8 cellular contexts compared by ENCODE assay signal in the genomic region with DNA sequence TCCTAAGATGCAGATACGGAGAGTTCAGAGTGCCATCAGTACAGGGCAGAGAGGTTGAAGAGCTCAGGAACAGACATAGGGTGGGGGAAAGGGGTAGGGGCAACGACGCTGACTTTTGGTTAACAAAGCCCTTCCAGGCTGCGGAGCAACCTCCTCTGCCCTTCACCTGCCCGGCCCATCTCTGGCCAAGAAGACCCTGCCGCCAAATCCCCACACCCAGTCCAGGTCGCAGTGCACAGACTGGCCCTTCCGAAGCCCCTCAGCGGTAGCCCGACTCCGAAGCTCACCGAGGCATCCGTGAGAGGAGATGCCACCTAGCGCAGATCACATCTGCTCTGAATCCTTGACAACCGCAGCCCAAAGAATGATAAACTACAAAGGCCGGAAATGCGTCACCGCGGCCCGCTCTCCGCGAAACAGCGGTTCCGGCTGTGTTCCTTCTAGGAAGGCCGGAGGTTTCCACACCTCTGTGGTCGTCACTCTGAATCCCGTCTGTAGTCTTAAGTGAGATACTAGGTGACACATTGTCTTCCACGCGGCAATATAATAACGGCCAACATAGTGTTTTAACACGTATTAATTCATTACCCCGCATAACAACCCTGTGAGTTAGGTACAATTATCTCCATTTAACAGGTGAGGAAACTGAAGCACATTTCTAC. TPM values are rescaled to one million over a fixed set of nuclear protein-coding genes. Genes with fewer than 3 reads are reported as not detected.
A peak's percentile ranks its signal among the peaks of the same experiment; 100 is the strongest.
DNase-seq lines count a peak whose midpoint lies in the region; ATAC-seq and TF ChIP-seq lines count a peak whose summit lies in the region.

A gene (minus strand): TSS at position 380 of the 662 bp plus-strand sequence. CDS start 7,225 bp downstream, outside the sequence.

- peak within 1 kb of the TSS; percentile 86 for H3K4me2 ChIP-seq in osteoblast (ENCODE audit: insufficient read depth, low read length)

- no peak for TF ChIP-seq EP300 in suprapubic skin (IDR thresholded peaks at IDR 0.05)

- no peak for TF ChIP-seq POLR2A in suprapubic skin (IDR thresholded peaks at IDR 0.05)

- no peaks in the 10 kb centered on the region for H3K9me3 ChIP-seq in SK-N-MC (ENCODE audit: low read depth, low read length)
- H3K9me3 ChIP-seq in osteoblast (ENCODE audit: low read depth, low read length), result no peaks in the 10 kb centered on the region
- H3K9me3 ChIP-seq in suprapubic skin, result no peaks in the 10 kb centered on the region

- H3K9me3 Mint-ChIP-seq in activated naive CD4-positive, alpha-beta T cell treated with anti-CD3 and anti-CD28 coated beads, Interleukin-2, amount 50 U/mL, for 72 hours, result peaks cover 0 to 3% of the 10 kb centered on the region in 2 donors

- no peaks in the 10 kb centered on the region for H3K36me3 ChIP-seq in SK-N-MC (ENCODE audit: insufficient read depth, low read length)
- no peaks in the 10 kb centered on the region for H3K36me3 ChIP-seq in osteoblast (ENCODE audit: insufficient read depth, low read length)
- no peaks in the 10 kb centered on the region for H3K36me3 ChIP-seq in suprapubic skin

- H3K27me3 ChIP-seq in osteoblast (ENCODE audit: insufficient read depth, low read length) (no peaks in the 10 kb centered on the region), suprapubic skin (peaks cover 35% of the 10 kb centered on the region)

- 3% methylated on average over 22 of the region's 32 CpGs for WGBS in suprapubic skin

- H3K9ac ChIP-seq in SK-N-MC (ENCODE audit: insufficient read length), result peak within 1 kb of the TSS; percentile 89

- H3K27ac Mint-ChIP-seq in activated naive CD4-positive, alpha-beta T cell treated with anti-CD3 and anti-CD28 coated beads, Interleukin-2, amount 50 U/mL, for 72 hours, result peak within 1 kb of the TSS; percentile 86 to 95

- peaks cover 6 to 27% of the 10 kb centered on the region in 2 donors for H3K36me3 Mint-ChIP-seq in activated naive CD4-positive, alpha-beta T cell treated with anti-CD3 and anti-CD28 coated beads, Interleukin-2, amount 50 U/mL, for 72 hours

- no peak for TF ChIP-seq CTCF in osteoblast (IDR thresholded peaks at IDR 0.05; ENCODE audit: extremely low read depth, low read depth, low read length)
- TF ChIP-seq CTCF in suprapubic skin (IDR thresholded peaks at IDR 0.05), result no peak

- ATAC-seq in GM21619 (IDR thresholded peaks at IDR 0.05; ENCODE audit: unreplicated experiment), result peak; percentile 98
- peak; percentile 95 for ATAC-seq in activated naive CD4-positive, alpha-beta T cell treated with anti-CD3 and anti-CD28 coated beads, Interleukin-2, amount 50 U/mL, for 72 hours
- peak; percentile 94 for ATAC-seq in Right ventricle myocardium inferior

- H2AFZ ChIP-seq in osteoblast (ENCODE audit: low read length), result peak within 1 kb of the TSS; percentile 98

- peaks cover 5% of the 10 kb centered on the region for H3K4me1 ChIP-seq in osteoblast (ENCODE audit: insufficient read depth, low read length)
- H3K4me1 ChIP-seq in suprapubic skin, result peaks cover 12% of the 10 kb centered on the region

- peak within 1 kb of the TSS; percentile 65 for H3K4me3 ChIP-seq in Jurkat, Clone E6-1 (ENCODE audit: low read length)
- H3K4me3 ChIP-seq in SK-N-MC, result peak within 1 kb of the TSS; percentile 89
- peak within 1 kb of the TSS; percentile 94 for H3K4me3 ChIP-seq in osteoblast (ENCODE audit: insufficient read depth, low read length)
- peak within 1 kb of the TSS; percentile 64 for H3K4me3 ChIP-seq in suprapubic skin

- H4K20me1 ChIP-seq in osteoblast (ENCODE audit: insufficient read depth, low read length), result no peaks in the 10 kb centered on the region

- H3K27ac ChIP-seq in SK-N-MC (0 out of 2 replicates have a peak within 1 kb of the TSS, but pooled peaks have one; percentile 45), osteoblast (ENCODE audit: low read depth, low read length) (peak within 1 kb of the TSS; percentile 91), suprapubic skin (no peak within 1 kb of the TSS)

- DNase-seq in DMS 273 (lab: John Stamatoyannopoulos, UW; ENCODE audit: unreplicated experiment) (peak; percentile 94), SK-N-MC (ENCODE audit: low read depth, low spot score) (peak; percentile 42), Right ventricle myocardium inferior (ENCODE audit: missing footprints) (peak; percentile 79), osteoblast (ENCODE audit: insufficient read length, low spot score, missing footprints) (peak; percentile 83), suprapubic skin (ENCODE audit: low spot score in 2 of 2) (peak in 1 of 2 donors; percentile 72)
- peak; percentile 88 for DNase-seq in Jurkat, Clone E6-1 (ENCODE audit: low read depth, low spot score)
- peak; percentile 78 to 91 for DNase-seq in activated naive CD4-positive, alpha-beta T cell treated with anti-CD3 and anti-CD28 coated beads, Interleukin-2, amount 50 U/mL, for 72 hours (ENCODE audit: low spot score in 2 of 2)

- intact Hi-C loops in Right ventricle myocardium inferior (cut with DNase I), result no loop called here

- H3K79me2 ChIP-seq in osteoblast (ENCODE audit: insufficient read depth, low read length), result peaks cover 6% of the 10 kb centered on the region

RNA-seq across cellular contexts. Expression of the gene that starts here (rescaled TPM):
- not detected for polyA plus RNA-seq in Jurkat, Clone E6-1 (2012; ENCODE audit: insufficient read depth, insufficient read length)
- 1 to 10 TPM; 1.3 to 2.4 TPM for total RNA-seq in activated naive CD4-positive, alpha-beta T cell treated with anti-CD3 and anti-CD28 coated beads, Interleukin-2, amount 50 U/mL, for 72 hours
- total RNA-seq in Right ventricle myocardium inferior, result 1.3 TPM
- total RNA-seq in osteoblast, result 6.9 and 7.4 TPM in 2 replicates
- 1 to 10 TPM in 2 of 4 donors, under 1 TPM in 1, not detected in 1; 0.68 to 5.9 (median 4.8) TPM for total RNA-seq in suprapubic skin
